16 cellular contexts compared by ENCODE assay signal in the genomic region with DNA sequence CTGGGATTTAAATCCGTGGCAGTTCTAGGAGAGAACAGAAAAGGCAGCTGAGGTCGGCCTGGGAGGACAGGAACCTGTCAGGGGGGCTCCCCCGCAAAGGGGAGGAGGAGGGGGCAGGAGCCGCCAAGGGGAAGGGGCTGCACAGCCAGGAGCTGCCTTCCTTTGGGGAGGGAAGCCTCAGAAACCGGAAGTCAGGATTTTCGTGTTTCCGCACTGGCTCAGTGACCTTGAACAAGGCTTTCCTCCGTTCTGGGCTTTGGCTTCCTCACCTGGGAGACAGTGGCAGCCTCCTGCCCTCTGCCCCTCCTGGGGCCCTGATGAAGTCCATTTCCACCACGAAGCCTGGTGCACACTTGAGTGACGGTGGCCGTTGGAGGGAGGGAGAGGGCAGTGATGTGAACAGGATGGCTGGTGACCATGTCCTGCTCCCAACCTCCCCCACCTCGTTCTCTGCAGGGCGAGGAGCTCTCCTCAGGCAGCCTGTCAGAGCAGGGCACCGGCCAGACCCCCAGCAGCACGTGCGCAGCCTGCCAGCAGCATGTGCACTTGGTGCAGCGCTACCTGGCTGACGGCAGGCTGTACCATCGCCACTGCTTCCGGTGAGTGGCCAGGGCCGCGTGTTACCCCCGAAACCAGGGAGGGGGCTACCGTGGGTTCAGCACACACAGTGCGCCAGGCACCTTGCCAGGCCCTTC. TPM values are rescaled to one million over a fixed set of nuclear protein-coding genes. Genes with fewer than 3 reads are reported as not detected.
"Had no signal": no experiment of that assay in that cellular context is flagged by ENCODE, and none has a peak within 500 bp of the region (broad histone marks: within the 10 kb centered on the region; RNA-seq: fewer than 3 reads in every experiment).

No MANE protein-coding gene starts in this region.

- ATAC-seq: activated CD4-positive, alpha-beta T cell treated with anti-CD3 and anti-CD28 coated beads for 36 hours; left lobe of liver; natural killer cell treated with Interleukin-12 subunit alpha and Interleukin-12 subunit beta and Interleukin-15 and Interleukin-18, amount 100 ng/mL, for 72 hours; psoas muscle had no signal

- H3K36me3 Mint-ChIP-seq: natural killer cell treated with Interleukin-12 subunit alpha and Interleukin-12 subunit beta and Interleukin-15 and Interleukin-18, amount 100 ng/mL, for 72 hours had no signal

- H3K27me3 Mint-ChIP-seq: activated CD4-positive, alpha-beta T cell treated with anti-CD3 and anti-CD28 coated beads for 36 hours; natural killer cell treated with Interleukin-12 subunit alpha and Interleukin-12 subunit beta and Interleukin-15 and Interleukin-18, amount 100 ng/mL, for 72 hours; stimulated activated naive CD8-positive, alpha-beta T cell treated with anti-CD3 and anti-CD28 coated beads, Interleukin-15, Interleukin-2, amounts not matched to agents 100 ng/mL and 50 ng/mL, for 24 hours had no signal

- H3K4me3 ChIP-seq: coronary artery, psoas muscle, thoracic aorta had no signal

- H3K4me3 Mint-ChIP-seq: activated CD4-positive, alpha-beta T cell treated with anti-CD3 and anti-CD28 coated beads for 36 hours; activated naive CD4-positive, alpha-beta T cell treated with anti-CD3 and anti-CD28 coated beads for 36 hours; natural killer cell treated with Interleukin-12 subunit alpha and Interleukin-12 subunit beta and Interleukin-15 and Interleukin-18, amount 100 ng/mL, for 72 hours; stimulated activated naive CD8-positive, alpha-beta T cell treated with anti-CD3 and anti-CD28 coated beads, Interleukin-15, Interleukin-2, amounts not matched to agents 100 ng/mL and 50 ng/mL, for 24 hours had no signal

- H3K4me1 ChIP-seq: psoas muscle had no signal

- H3K9me3 Mint-ChIP-seq: activated naive CD4-positive, alpha-beta T cell treated with anti-CD3 and anti-CD28 coated beads for 36 hours; natural killer cell treated with Interleukin-12 subunit alpha and Interleukin-12 subunit beta and Interleukin-15 and Interleukin-18, amount 100 ng/mL, for 72 hours; stimulated activated naive CD8-positive, alpha-beta T cell treated with anti-CD3 and anti-CD28 coated beads, Interleukin-15, Interleukin-2, amounts not matched to agents 100 ng/mL and 50 ng/mL, for 24 hours had no signal

- FAIRE-seq: TTC549 had no signal

- DNase-seq: activated CD4-positive, alpha-beta T cell treated with anti-CD3 and anti-CD28 coated beads for 36 hours; activated CD8-positive, alpha-beta memory T cell treated with anti-CD3 and anti-CD28 coated beads for 24 hours; activated naive CD4-positive, alpha-beta T cell treated with anti-CD3 and anti-CD28 coated beads for 36 hours; caudate nucleus; effector memory CD4-positive, alpha-beta T cell; psoas muscle; stimulated activated CD4-positive, alpha-beta T cell treated with anti-CD3 and anti-CD28 coated beads, Interleukin-12 subunit alpha, Interleukin-12 subunit beta, amount 100 ng/mL, for 4 hours; T-helper 2 cell had no signal

- H3K9me3 ChIP-seq: psoas muscle, thoracic aorta had no signal

- H3K27ac Mint-ChIP-seq: activated CD4-positive, alpha-beta T cell treated with anti-CD3 and anti-CD28 coated beads for 36 hours; activated naive CD4-positive, alpha-beta T cell treated with anti-CD3 and anti-CD28 coated beads for 36 hours; stimulated activated naive CD8-positive, alpha-beta T cell treated with anti-CD3 and anti-CD28 coated beads, Interleukin-15, Interleukin-2, amounts not matched to agents 100 ng/mL and 50 ng/mL, for 24 hours had no signal

- H3K27ac ChIP-seq: coronary artery, psoas muscle, thoracic aorta had no signal

RNA-seq across cellular contexts. Expression of a gene that starts 34.7 kb away (rescaled TPM):
- total RNA-seq: activated naive CD4-positive, alpha-beta T cell treated with anti-CD3 and anti-CD28 coated beads for 36 hours; epithelial cell of proximal tubule; mucosa of gallbladder; thoracic aorta had no signal
